Comparison of ENCODE assay signal across 12 cellular contexts in genomic region chr6:25122001-25122400, GRCh38.
DNase-seq lines count a peak whose midpoint lies in the region; FAIRE-seq and TF ChIP-seq lines count a peak whose summit lies in the region.
"Had no signal": no experiment of that assay in that cellular context is flagged by ENCODE, and none has a peak within 500 bp of the region (broad histone marks: within the 10 kb centered on the region; RNA-seq: fewer than 3 reads in every experiment).

No MANE protein-coding gene starts in this region.

- H3K9ac ChIP-seq in endothelial cell of umbilical vein (replicated peaks; ENCODE audit: extremely low read depth, insufficient read depth, low read length) (no peak overlapping the region), mesenchymal stem cell (ENCODE audit: low read length) (no peak overlapping the region)
- H3K9ac ChIP-seq: neural progenitor cell had no signal

- peak; percentile 32 for DNase-seq in A172 (ENCODE audit: low spot score)
- DNase-seq in NCI-H146 (lab: John Stamatoyannopoulos, UW), result peak; percentile 65
- DNase-seq in endothelial cell of umbilical vein (ENCODE audit: low read depth, low spot score), result peak; percentile 84
- peak; percentile 39 for DNase-seq in mesenchymal stem cell
- DNase-seq in hippocampal formation (lab: John Stamatoyannopoulos, UW), result no peak
- no peak for DNase-seq in activated CD4-positive, alpha-beta T cell treated with anti-CD3 and anti-CD28 coated beads, Interleukin-2, amount 50 U/mL, for 1 hour
- no peak for DNase-seq in anterior cingulate cortex (lab: John Stamatoyannopoulos, UW)
- no peak for DNase-seq in endothelial cell (ENCODE audit: low spot score)
- DNase-seq: activated T-cell treated with anti-CD3 and anti-CD28 coated beads, Interleukin-2, amount 50 U/mL, for 72 hours; stimulated activated CD4-positive, alpha-beta T cell treated with anti-CD3 and anti-CD28 coated beads, Interleukin-1b, Interleukin-23, amount 100 ng/mL, for 48 hours had no signal

- H3K79me1 ChIP-seq in mesenchymal stem cell (replicated peaks; ENCODE audit: low read length, poor library complexity, severe bottlenecking), result no peaks in the 10 kb centered on the region

- CTCF ChIA-PET in endothelial cell of umbilical vein (lab: Charles Lee), result interaction anchor here (0.6 to 1.5 kb wide), 3 partner anchors 9 to 105 kb away, joined by 3 read pairs; no protein-coding TSS in a partner anchor

- H3K9me3 Mint-ChIP-seq in endothelial cell (ENCODE audit: unreplicated experiment), result no peaks in the 10 kb centered on the region
- H3K9me3 Mint-ChIP-seq: neural progenitor cell had no signal

- H2BK15ac ChIP-seq in mesenchymal stem cell (ENCODE audit: low read depth, poor library complexity, severe bottlenecking), result no peak overlapping the region

- H2BK120ac ChIP-seq in mesenchymal stem cell (ENCODE audit: low read depth, low read length), result no peak overlapping the region

- no peaks in the 10 kb centered on the region for H3K9me1 ChIP-seq in endothelial cell of umbilical vein (replicated peaks; ENCODE audit: control insufficient read depth, extremely low read depth, insufficient read depth, low read length)

- no peak overlapping the region for H4K91ac ChIP-seq in mesenchymal stem cell (ENCODE audit: low read length)

- no peak overlapping the region for H2BK5ac ChIP-seq in mesenchymal stem cell (ENCODE audit: low read depth, low read length, poor library complexity, severe bottlenecking)

- no peak for TF ChIP-seq POLR2A in endothelial cell of umbilical vein (IDR thresholded peaks at IDR 0.05; ENCODE audit: low read depth, low read length)

- H3K27me3 ChIP-seq in endothelial cell of umbilical vein (ENCODE audit: control insufficient read depth in 2 of 2, insufficient read depth in 2 of 2, low read length in 2 of 2) (no peaks in the 10 kb centered on the region), mesenchymal stem cell (ENCODE audit: control insufficient read depth in 1 of 2, insufficient read depth in 1 of 2, low read length in 2 of 2) (no peaks in the 10 kb centered on the region)
- H3K27me3 ChIP-seq: neural progenitor cell had no signal

- dilution Hi-C loops in endothelial cell of umbilical vein (cut with MboI; ENCODE audit: extremely low pct_ligation_motif_present, low sequenced_read_pairs), result no loop called here

- no peak overlapping the region for H2AK5ac ChIP-seq in mesenchymal stem cell (ENCODE audit: low read length, severe bottlenecking)

- intact Hi-C loops in endothelial cell of umbilical vein (cut with micrococcal nuclease), result loop anchor here (1.0 kb wide), 1 partner anchor 17 kb away; no protein-coding TSS in a partner anchor

- H2AFZ ChIP-seq in endothelial cell of umbilical vein (ENCODE audit: low read depth, low read length) (peak overlapping the region; percentile 49), mesenchymal stem cell (ENCODE audit: low read depth, low read length) (no peak overlapping the region)
- H2AFZ ChIP-seq: neural progenitor cell had no signal

- H3K4ac ChIP-seq in mesenchymal stem cell (ENCODE audit: low read depth in 1 of 2, low read length in 2 of 2), result no peak overlapping the region

- H3K4me3 Mint-ChIP-seq in endothelial cell (ENCODE audit: unreplicated experiment), result no peak overlapping the region
- H3K4me3 Mint-ChIP-seq: activated T-cell treated with anti-CD3 and anti-CD28 coated beads, Interleukin-2, amount 50 U/mL, for 72 hours; neural progenitor cell had no signal

- H4K8ac ChIP-seq in mesenchymal stem cell (ENCODE audit: low read length), result no peak overlapping the region

- H3K36me3 Mint-ChIP-seq in endothelial cell (ENCODE audit: low read depth, unreplicated experiment), result no peaks in the 10 kb centered on the region
- H3K36me3 Mint-ChIP-seq: neural progenitor cell had no signal

- no peak overlapping the region for H3K4me3 ChIP-seq in endothelial cell of umbilical vein (replicated peaks in 1 of 3; ENCODE audit: insufficient read depth in 1 of 3, low read depth in 1 of 3, low read length in 3 of 3)
- no peak overlapping the region for H3K4me3 ChIP-seq in mesenchymal stem cell (ENCODE audit: insufficient read depth in 1 of 2, low read depth in 1 of 2, low read length in 2 of 2)
- H3K4me3 ChIP-seq: neural progenitor cell had no signal

- BruUV-seq in endothelial cell of umbilical vein (replicated peaks; lab: Mats Ljungman, UMichigan), result no TSS peak

- WGBS in mesenchymal stem cell, result 33% methylated on average over 2 of the region's 2 CpGs

- no peak overlapping the region for H3K23ac ChIP-seq in mesenchymal stem cell (ENCODE audit: low read length in 2 of 2)

- no peaks in the 10 kb centered on the region for H3K79me2 ChIP-seq in endothelial cell of umbilical vein (ENCODE audit: control insufficient read depth, insufficient read depth, low read length)

- peak; percentile 81 for FAIRE-seq in endothelial cell of umbilical vein (lab: Jason Lieb, UNC)
- FAIRE-seq: TTC549 had no signal

- no peak overlapping the region for H3K27ac Mint-ChIP-seq in endothelial cell (ENCODE audit: unreplicated experiment)
- H3K27ac Mint-ChIP-seq: activated T-cell treated with anti-CD3 and anti-CD28 coated beads, Interleukin-2, amount 50 U/mL, for 72 hours; neural progenitor cell had no signal

- H3K4me1 ChIP-seq in endothelial cell of umbilical vein (ENCODE audit: control insufficient read depth, extremely low read depth, insufficient read depth, low read length), result peaks cover 12% of the 10 kb centered on the region
- no peaks in the 10 kb centered on the region for H3K4me1 ChIP-seq in mesenchymal stem cell (ENCODE audit: control insufficient read depth, insufficient read depth, low read depth, low read length)
- H3K4me1 ChIP-seq: neural progenitor cell had no signal

- TF ChIP-seq CTCF in endothelial cell of umbilical vein (IDR thresholded peaks at IDR 0.05; ENCODE audit: extremely low read depth in 1 of 2, insufficient read depth in 1 of 2, low read depth in 1 of 2, low read length in 2 of 2), result no peak
- no peak for TF ChIP-seq CTCF in endothelial cell (IDR thresholded peaks at IDR 0.05; ENCODE audit: unreplicated experiment)

- H3K18ac ChIP-seq in mesenchymal stem cell (ENCODE audit: low read depth in 1 of 2, low read length in 2 of 2), result no peak overlapping the region

- H3K36me3 ChIP-seq in endothelial cell of umbilical vein (ENCODE audit: control insufficient read depth in 2 of 2, extremely low read depth in 1 of 2, insufficient read depth in 2 of 2, low read length in 2 of 2), result no peaks in the 10 kb centered on the region
- peaks cover 0 to 30% of the 10 kb centered on the region in 2 experiments for H3K36me3 ChIP-seq in mesenchymal stem cell (ENCODE audit: control insufficient read depth in 1 of 2, insufficient read depth in 2 of 2, low read depth in 1 of 2, low read length in 2 of 2)
- H3K36me3 ChIP-seq: neural progenitor cell had no signal

- no peaks in the 10 kb centered on the region for H3K27me3 Mint-ChIP-seq in endothelial cell (ENCODE audit: unreplicated experiment)

- H3K4me2 ChIP-seq in endothelial cell of umbilical vein (ENCODE audit: insufficient read depth, low read length) (peak overlapping the region; percentile 8), mesenchymal stem cell (ENCODE audit: low read length, poor library complexity, severe bottlenecking) (no peak overlapping the region)
- H3K4me2 ChIP-seq: neural progenitor cell had no signal

- H3K14ac ChIP-seq in mesenchymal stem cell (ENCODE audit: low read length in 2 of 2), result no peak overlapping the region

- POLR2A ChIA-PET in endothelial cell of umbilical vein (lab: Charles Lee), result no interaction called here

- H3K27ac ChIP-seq in endothelial cell of umbilical vein (ENCODE audit: insufficient read depth, low read depth, low read length), result no peak overlapping the region
- no peak overlapping the region for H3K27ac ChIP-seq in mesenchymal stem cell (ENCODE audit: low read length, poor library complexity, severe bottlenecking)
- H3K27ac ChIP-seq: neural progenitor cell had no signal

- H2BK12ac ChIP-seq in mesenchymal stem cell (ENCODE audit: low read length in 2 of 2), result no peak overlapping the region

- H4K20me1 ChIP-seq in endothelial cell of umbilical vein (replicated peaks; ENCODE audit: control insufficient read depth, extremely low read depth, insufficient read depth, low read length), result no peaks in the 10 kb centered on the region

- H3K4me1 Mint-ChIP-seq in endothelial cell (ENCODE audit: unreplicated experiment), result peaks cover 10% of the 10 kb centered on the region
- H3K4me1 Mint-ChIP-seq: neural progenitor cell had no signal

- no peaks in the 10 kb centered on the region for H3K9me3 ChIP-seq in endothelial cell of umbilical vein (replicated peaks; ENCODE audit: control insufficient read depth, insufficient read depth, low read length)
- H3K9me3 ChIP-seq in mesenchymal stem cell (ENCODE audit: control insufficient read depth, low read length), result no peaks in the 10 kb centered on the region

TF ChIP-seq in endothelial cell of umbilical vein, 7 proteins besides CTCF, POLR2A, EP300 and RAD21:
- TF ChIP-seq MYC (IDR thresholded peaks at IDR 0.05; ENCODE audit: low read depth, low read length) (no peak), JUN (IDR thresholded peaks at IDR 0.05; ENCODE audit: borderline replicate concordance, insufficient read depth, insufficient read length, low read depth) (no peak), GATA2 (IDR thresholded peaks at IDR 0.05; ENCODE audit: insufficient read depth, insufficient read length, low read depth, low read length) (no peak), EZH2 (IDR thresholded peaks at IDR 0.05; ENCODE audit: borderline replicate concordance, low read depth, low read length, severe bottlenecking) (no peak), FOS (IDR thresholded peaks at IDR 0.05; ENCODE audit: borderline replicate concordance, insufficient read depth, low read length) (no peak), POLR2AphosphoS5 (IDR thresholded peaks at IDR 0.05; ENCODE audit: insufficient read depth, low read depth, low read length) (no peak)
- TF ChIP-seq, protein P1, sequence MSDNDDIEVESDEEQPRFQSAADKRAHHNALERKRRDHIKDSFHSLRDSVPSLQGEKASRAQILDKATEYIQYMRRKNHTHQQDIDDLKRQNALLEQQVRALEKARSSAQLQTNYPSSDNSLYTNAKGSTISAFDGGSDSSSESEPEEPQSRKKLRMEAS (IDR thresholded peaks at IDR 0.05; ENCODE audit: insufficient read depth, insufficient read length), result no peak

Comparison
In these comparisons a context has a peak if more than half of its experiments do, and no peak if none do; other contexts are left out.
1. DNase-seq: peak in A172 (single experiment), NCI-H146 (single experiment), endothelial cell of umbilical vein (single experiment) and mesenchymal stem cell (single experiment); none in hippocampal formation (0 of 2), activated CD4-positive, alpha-beta T cell treated with anti-CD3 and anti-CD28 coated beads, Interleukin-2, amount 50 U/mL, for 1 hour (single experiment), anterior cingulate cortex (0 of 58) and endothelial cell (single experiment).